4 cellular contexts compared by ENCODE assay signal in genomic region chr17:39902027-39902426, GRCh38. TPM values are rescaled to one million over a fixed set of nuclear protein-coding genes. Genes with fewer than 3 reads are reported as not detected.
"Had no signal": no experiment of that assay in that cellular context is flagged by ENCODE, and none has a peak within 500 bp of the region (broad histone marks: within the 10 kb centered on the region; RNA-seq: fewer than 3 reads in every experiment).

No MANE protein-coding gene starts in this region.

RNA-seq across cellular contexts. Expression of gene LRRC3C, which starts 25.5 kb away (rescaled TPM):
- total RNA-seq: LHCN-M2, M059J, MCF 10A, NCI-H460 had no signal

RNA-seq across cellular contexts. Expression of gene ZPBP2, which starts 34.0 kb away (rescaled TPM):
- total RNA-seq: LHCN-M2, M059J, MCF 10A, NCI-H460 had no signal

RNA-seq across cellular contexts. Expression of gene IKZF3, which starts 37.9 kb away (rescaled TPM):
- total RNA-seq: LHCN-M2, M059J, MCF 10A, NCI-H460 had no signal
